8 cellular contexts compared by ENCODE assay signal in the genomic region with DNA sequence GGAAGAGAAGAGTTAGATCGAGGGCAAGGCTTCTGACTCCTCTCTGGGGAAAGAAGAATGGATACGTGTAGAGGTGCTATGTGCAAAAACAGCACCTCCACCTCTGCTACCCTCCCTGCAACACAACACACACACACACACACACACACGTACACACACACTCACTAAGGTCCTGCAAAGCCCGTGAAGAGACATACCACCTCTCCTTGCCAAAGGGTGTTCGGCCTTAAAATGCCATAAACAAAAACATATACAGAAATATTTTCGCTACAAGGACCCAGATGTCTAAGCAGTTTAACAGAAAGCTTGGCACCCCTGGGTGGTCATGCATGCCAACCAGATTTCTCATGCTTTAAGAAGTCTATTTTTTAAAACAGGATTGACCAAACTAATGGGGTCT. TPM values are rescaled to one million over a fixed set of nuclear protein-coding genes. Genes with fewer than 3 reads are reported as not detected.
DNase-seq lines count a peak whose midpoint lies in the region; ATAC-seq and TF ChIP-seq lines count a peak whose summit lies in the region.

No MANE protein-coding gene starts in this region.

- H3K27me3 ChIP-seq in PC-3 (ENCODE audit: low read length) (no peaks in the 10 kb centered on the region), psoas muscle (ENCODE audit: insufficient read depth in 3 of 3, low read length in 2 of 3) (no peaks in the 10 kb centered on the region)
- H3K27me3 ChIP-seq in effector memory CD4-positive, alpha-beta T cell (replicated peaks; ENCODE audit: control insufficient read depth, insufficient read depth, low read length, poor library complexity, severe bottlenecking): no peaks in the 10 kb centered on the region

- ATAC-seq in PC-3 (peak; percentile 10), psoas muscle (no peak), HG03108 (IDR thresholded peaks at IDR 0.05; ENCODE audit: unreplicated experiment) (no peak)

- peaks cover 3% of the 10 kb centered on the region; the same call in 1 of the 2 replicates for H3K4me1 ChIP-seq in PC-3 (ENCODE audit: insufficient read depth, low read length)
- peaks cover 35% of the 10 kb centered on the region for H3K4me1 ChIP-seq in effector memory CD4-positive, alpha-beta T cell (ENCODE audit: control insufficient read depth, insufficient read depth, low read length, poor library complexity, severe bottlenecking)
- peaks cover 12% of the 10 kb centered on the region for H3K4me1 ChIP-seq in psoas muscle

- TF ChIP-seq CTCF in PC-3 (conservative IDR thresholded peaks at IDR 0.05; ENCODE audit: low read depth, low read length) (no peak), psoas muscle (IDR thresholded peaks at IDR 0.05) (no peak)

- H3K79me2 ChIP-seq in PC-3 (ENCODE audit: low read length): peaks cover 65% of the 10 kb centered on the region

- no TSS peak for BruUV-seq in PC-3 (replicated peaks; lab: Mats Ljungman, UMichigan)

- H4K20me1 ChIP-seq in PC-3 (ENCODE audit: low read length): no peaks in the 10 kb centered on the region

- DNase-seq in ELR (ENCODE audit: low read depth) (peak; percentile 23), PC-3 (peak; percentile 2), psoas muscle (no peak), globus pallidus (ENCODE audit: low spot score) (no peak), activated gamma-delta T cell (lab: John Stamatoyannopoulos, UW) (no peak)
- no peak for DNase-seq in effector memory CD4-positive, alpha-beta T cell
- DNase-seq in stimulated activated CD8-positive, alpha-beta memory T cell treated with anti-CD3 and anti-CD28 coated beads, Interleukin-4, amount 100 ng/mL, for 48 hours: no peak

- 0 out of 2 replicates have a peak overlapping the region, but pooled peaks have one; percentile 94 for H2AFZ ChIP-seq in PC-3 (ENCODE audit: low read length)

- peak overlapping the region; percentile 99 for H3K4me2 ChIP-seq in PC-3 (ENCODE audit: low read length)

- H3K9me2 ChIP-seq in PC-3 (replicated peaks; ENCODE audit: low read length): no peaks in the 10 kb centered on the region

- intact Hi-C loops in PC-3 (cut with micrococcal nuclease) (no loop called here), psoas muscle (cut with DNase I) (no loop called here)

- WGBS in psoas muscle, 3 donors: 11 to 14% (median 12%) methylated on average over 6 of the region's 6 CpGs

- POLR2A ChIA-PET in PC-3 (lab: Charles Lee; ENCODE audit: unreplicated experiment): no interaction called here

- no peaks in the 10 kb centered on the region for H3F3A ChIP-seq in PC-3 (ENCODE audit: low read length, unreplicated experiment)

- CTCF ChIA-PET in PC-3 (lab: Charles Lee): no interaction called here

- H3K27ac ChIP-seq in PC-3 (ENCODE audit: low read length) (no peak overlapping the region), psoas muscle (no peak overlapping the region)
- peak overlapping the region; percentile 90 for H3K27ac ChIP-seq in effector memory CD4-positive, alpha-beta T cell (ENCODE audit: insufficient read depth, low read length, poor library complexity, severe bottlenecking)

- no peaks in the 10 kb centered on the region for H3K9me3 ChIP-seq in PC-3 (ENCODE audit: low read length)
- H3K9me3 ChIP-seq in effector memory CD4-positive, alpha-beta T cell (ENCODE audit: control insufficient read depth, low read length): no peaks in the 10 kb centered on the region
- H3K9me3 ChIP-seq in psoas muscle: no peaks in the 10 kb centered on the region

- peak overlapping the region; percentile 75 for H3K9ac ChIP-seq in PC-3 (ENCODE audit: low read length)

- peak overlapping the region; percentile 96 for H3K4me3 ChIP-seq in PC-3 (ENCODE audit: low read length)
- peak overlapping the region; percentile 87 for H3K4me3 ChIP-seq in effector memory CD4-positive, alpha-beta T cell (ENCODE audit: insufficient read depth, low read depth, low read length, poor library complexity, severe bottlenecking)
- peak overlapping the region; percentile 86 for H3K4me3 ChIP-seq in psoas muscle

- H3K36me3 ChIP-seq in PC-3 (ENCODE audit: low read depth, low read length): no peaks in the 10 kb centered on the region; the same call in 1 of the 2 replicates
- H3K36me3 ChIP-seq in effector memory CD4-positive, alpha-beta T cell (ENCODE audit: control insufficient read depth, insufficient read depth, low read length): no peaks in the 10 kb centered on the region
- no peaks in the 10 kb centered on the region for H3K36me3 ChIP-seq in psoas muscle (ENCODE audit: insufficient read depth in 1 of 2, low read depth in 1 of 2)

RNA-seq across cellular contexts. Expression of a gene that starts 1.5 kb away (rescaled TPM):
- total RNA-seq in PC-3 (2014; rRNA removed) (9.4 and 12.5 TPM in 2 replicates), psoas muscle (1 to 10 TPM; 1.7 to 3.3 (median 2.2) TPM)
- 1 to 10 TPM in 2 of 3 donors, under 1 TPM in 1; 1.00 to 4.2 (median 1.4) TPM for polyA plus RNA-seq in psoas muscle

RNA-seq across cellular contexts. Expression of a gene that starts 13.0 kb away (rescaled TPM):
- total RNA-seq in PC-3 (2014; rRNA removed) (4.2 and 4.3 TPM in 2 replicates), psoas muscle (10 to 100 TPM in 1 of 4 donors, 1 to 10 TPM in 3; 2.3 to 11.0 (median 4.0) TPM)
- polyA plus RNA-seq in psoas muscle: 1 to 10 TPM in 2 of 3 donors, under 1 TPM in 1; 0.72 to 3.1 (median 1.6) TPM

RNA-seq across cellular contexts. Expression of a gene that starts 52.6 kb away (rescaled TPM):
- total RNA-seq in PC-3 (2014; rRNA removed) (21.3 and 34.6 TPM in 2 replicates), psoas muscle (10 to 100 TPM in 2 of 4 donors, 1 to 10 TPM in 2; 5.3 to 12.1 (median 10.2) TPM)
- 10 to 100 TPM in 1 of 3 donors, 1 to 10 TPM in 2; 5.8 to 19.8 (median 9.9) TPM for polyA plus RNA-seq in psoas muscle

Comparison
In these comparisons a context has a peak if more than half of its experiments do, and no peak if none do; other contexts are left out.
1. DNase-seq: peak in ELR (single experiment) and PC-3 (single experiment); none in effector memory CD4-positive, alpha-beta T cell (0 of 3), psoas muscle (0 of 2), globus pallidus (single experiment), activated gamma-delta T cell (single experiment) and stimulated activated CD8-positive, alpha-beta memory T cell treated with anti-CD3 and anti-CD28 coated beads, Interleukin-4, amount 100 ng/mL, for 48 hours (single experiment).
2. Peak in every context shown above with its lines, with median percentiles within 50 percentile points of each other: H3K4me3 ChIP-seq.